Comparison of ENCODE assay signal across 12 cellular contexts in the genomic region with DNA sequence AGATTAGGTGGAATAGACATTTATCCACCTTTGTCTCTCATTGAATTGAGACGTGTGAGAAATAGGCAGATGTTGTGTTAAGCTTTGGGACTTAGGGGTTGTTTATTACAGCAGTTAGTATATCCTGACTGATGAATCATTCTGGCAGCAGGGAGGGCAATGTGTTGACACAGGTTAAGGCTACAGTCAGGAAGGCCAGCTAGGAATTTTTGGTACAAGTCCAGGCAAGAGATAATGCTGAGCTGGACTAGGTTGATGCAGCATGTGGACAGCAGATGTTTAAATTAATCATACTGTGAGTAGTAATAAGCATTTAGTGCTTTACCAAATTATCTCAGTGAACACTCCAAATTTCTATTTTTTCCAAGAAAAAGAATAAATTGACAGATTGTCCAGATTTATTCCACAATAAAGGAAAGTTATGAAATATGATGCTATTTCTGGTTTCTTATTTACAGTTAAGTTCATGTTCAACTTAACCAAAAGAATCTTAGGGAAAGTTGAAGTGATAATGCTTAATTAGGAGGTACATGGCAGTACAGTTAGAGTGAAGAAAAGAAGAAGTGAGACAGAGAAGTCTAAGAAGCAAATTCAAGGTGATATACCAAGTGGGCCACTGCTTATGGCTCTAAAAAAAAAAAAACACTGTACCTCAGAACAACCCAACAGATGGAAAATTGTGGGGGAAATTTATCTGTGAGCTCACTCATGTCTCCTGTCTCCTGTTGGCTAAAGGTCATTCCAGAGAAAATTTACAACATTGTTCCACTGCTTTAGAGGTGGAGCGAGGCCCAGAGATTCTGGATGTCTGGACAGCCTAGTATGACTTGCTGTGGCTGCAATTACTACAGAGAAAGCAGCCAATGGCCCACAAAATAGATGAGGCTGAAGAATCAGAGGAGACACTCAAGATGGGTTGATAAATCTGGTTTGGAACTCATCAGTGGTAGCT.
A peak's percentile ranks its signal among the peaks of the same experiment; 100 is the strongest.
DNase-seq lines count a peak whose midpoint lies in the region; ATAC-seq and TF ChIP-seq lines count a peak whose summit lies in the region.
"Had no signal": no experiment of that assay in that cellular context is flagged by ENCODE, and none has a peak within 500 bp of the region (broad histone marks: within the 10 kb centered on the region; RNA-seq: fewer than 3 reads in every experiment).

No MANE protein-coding gene starts in this region.

- peak overlapping the region; percentile 70 for H2AK5ac ChIP-seq in mesendoderm (ENCODE audit: low read length)

- no peak overlapping the region for H3K23ac ChIP-seq in mesendoderm (ENCODE audit: low read length)

- H3K36me3 ChIP-seq in mesendoderm (ENCODE audit: control insufficient read depth, insufficient read depth, low read length) (no peaks in the 10 kb centered on the region), GM23338 (ENCODE audit: insufficient read depth) (no peaks in the 10 kb centered on the region; the same call in 1 of the 2 replicates), suprapubic skin (no peaks in the 10 kb centered on the region)
- H3K36me3 ChIP-seq: neural progenitor cell had no signal

- H3K9me3 Mint-ChIP-seq in GM23338: peaks cover 47% of the 10 kb centered on the region

- peak overlapping the region; percentile 6 for H3K18ac ChIP-seq in mesendoderm (ENCODE audit: low read length)

- H3K27ac ChIP-seq in mesendoderm (ENCODE audit: low read depth, low read length) (peak overlapping the region; percentile 45), GM23338 (ENCODE audit: low read depth) (no peak overlapping the region), suprapubic skin (no peak overlapping the region)
- H3K27ac ChIP-seq: neural progenitor cell had no signal

- H3K9me2 ChIP-seq in GM23338 (ENCODE audit: insufficient read depth): no peaks in the 10 kb centered on the region

- no peak overlapping the region for H3K4ac ChIP-seq in mesendoderm (ENCODE audit: low read depth, low read length)

- no peak overlapping the region; the same call in 1 of the 2 replicates for H3K27ac Mint-ChIP-seq in GM23338
- H3K27ac Mint-ChIP-seq: CD8-positive, alpha-beta T cell; neural progenitor cell; type B pancreatic cell had no signal

- H3K4me3 Mint-ChIP-seq in GM23338: no peak overlapping the region
- H3K4me3 Mint-ChIP-seq: CD8-positive, alpha-beta T cell; neural progenitor cell; type B pancreatic cell had no signal

- no peak for ATAC-seq in GM23338
- ATAC-seq: CD8-positive, alpha-beta T cell had no signal

- WGBS in mesendoderm (ENCODE audit: extremely low coverage, insufficient coverage, low lambda C conversion rate): no CpG with 5 or more reads among the region's 2 CpGs
- WGBS in suprapubic skin: 34% methylated on average over 2 of the region's 2 CpGs

- no peak overlapping the region for H3K4me3 ChIP-seq in mesendoderm (ENCODE audit: low read length)
- no peak overlapping the region for H3K4me3 ChIP-seq in GM23338
- H3K4me3 ChIP-seq in suprapubic skin: no peak overlapping the region
- H3K4me3 ChIP-seq: neural progenitor cell had no signal

- no peak overlapping the region for H3K4me2 ChIP-seq in mesendoderm (ENCODE audit: low read length)
- no peak overlapping the region for H3K4me2 ChIP-seq in GM23338
- H3K4me2 ChIP-seq: neural progenitor cell had no signal

- TF ChIP-seq CTCF in GM23338 (conservative IDR thresholded peaks at IDR 0.05; ENCODE audit: low read depth in 2 of 2) (no peak), suprapubic skin (IDR thresholded peaks at IDR 0.05) (no peak)

- DNase-seq in DMS53 treated with DMSO at 0.1 percent for 48 hours (lab: John Stamatoyannopoulos, UW; ENCODE audit: unreplicated experiment) (peak; percentile 25), NCI-H226 (peak; percentile 95), dermis microvascular lymphatic vessel endothelial cell (ENCODE audit: low read depth in 2 of 2) (peak; percentile 78 to 95), mesendoderm (peak; percentile 14), cortex of kidney (lab: John Stamatoyannopoulos, UW) (no peak), HuH-7 (ENCODE audit: low spot score) (no peak), GM23338 (ENCODE audit: low spot score) (no peak), suprapubic skin (ENCODE audit: low spot score in 2 of 2) (no peak)
- DNase-seq: caudate nucleus; CD8-positive, alpha-beta T cell had no signal

- peaks cover 4% of the 10 kb centered on the region for H3K4me1 Mint-ChIP-seq in GM23338
- H3K4me1 Mint-ChIP-seq: neural progenitor cell had no signal

- H3K27me3 ChIP-seq in mesendoderm (ENCODE audit: insufficient read depth, low read length, poor library complexity) (no peaks in the 10 kb centered on the region), GM23338 (ENCODE audit: insufficient read depth) (no peaks in the 10 kb centered on the region), suprapubic skin (no peaks in the 10 kb centered on the region)
- H3K27me3 ChIP-seq: neural progenitor cell had no signal

- no peak overlapping the region for H4K5ac ChIP-seq in mesendoderm (ENCODE audit: low read length)

- H3K9ac ChIP-seq in mesendoderm (ENCODE audit: low read length): no peak overlapping the region
- H3K9ac ChIP-seq: neural progenitor cell had no signal

- H4K20me1 ChIP-seq in GM23338 (replicated peaks; ENCODE audit: insufficient read depth): no peaks in the 10 kb centered on the region

- peak overlapping the region; percentile 72 for H2BK5ac ChIP-seq in mesendoderm (ENCODE audit: low read length)

- H3K9me3 ChIP-seq in suprapubic skin: no peaks in the 10 kb centered on the region

- no peak overlapping the region for H4K8ac ChIP-seq in mesendoderm (ENCODE audit: low read depth, low read length)

- TF ChIP-seq EP300 in suprapubic skin (IDR thresholded peaks at IDR 0.05): no peak

- no peak overlapping the region for H2AFZ ChIP-seq in GM23338
- H2AFZ ChIP-seq: neural progenitor cell had no signal

- peaks cover 6% of the 10 kb centered on the region for H3K4me1 ChIP-seq in mesendoderm (ENCODE audit: control insufficient read depth, low read depth, low read length)
- H3K4me1 ChIP-seq in GM23338 (ENCODE audit: insufficient read depth): no peaks in the 10 kb centered on the region
- peaks cover 15% of the 10 kb centered on the region for H3K4me1 ChIP-seq in suprapubic skin
- H3K4me1 ChIP-seq: neural progenitor cell had no signal

- H3K79me2 ChIP-seq in mesendoderm (ENCODE audit: control insufficient read depth, insufficient read depth, low read length) (no peaks in the 10 kb centered on the region), GM23338 (replicated peaks; ENCODE audit: insufficient read depth) (no peaks in the 10 kb centered on the region)

- H3K79me1 ChIP-seq in mesendoderm (ENCODE audit: low read length): no peaks in the 10 kb centered on the region

- peaks cover 2% of the 10 kb centered on the region for H3K27me3 Mint-ChIP-seq in GM23338 (ENCODE audit: insufficient read depth, low read depth, poor library complexity)

- H3K36me3 Mint-ChIP-seq in GM23338 (ENCODE audit: low read depth): peaks cover 41% of the 10 kb centered on the region
- H3K36me3 Mint-ChIP-seq: type B pancreatic cell had no signal

- no peaks in the 10 kb centered on the region for H3F3A ChIP-seq in GM23338 (replicated peaks; ENCODE audit: low read depth)

- TF ChIP-seq POLR2A in suprapubic skin (IDR thresholded peaks at IDR 0.05): no peak

- H2BK120ac ChIP-seq in mesendoderm (ENCODE audit: low read depth, low read length): no peak overlapping the region

- no peak overlapping the region for H2BK15ac ChIP-seq in mesendoderm (replicated peaks; ENCODE audit: low read depth)

- H3K56ac ChIP-seq in mesendoderm (ENCODE audit: low read length): peak overlapping the region; percentile 65

TF ChIP-seq in GM23338, 12 proteins besides CTCF, POLR2A, EP300 and RAD21 (continues in another document):
- TF ChIP-seq, protein P1, sequence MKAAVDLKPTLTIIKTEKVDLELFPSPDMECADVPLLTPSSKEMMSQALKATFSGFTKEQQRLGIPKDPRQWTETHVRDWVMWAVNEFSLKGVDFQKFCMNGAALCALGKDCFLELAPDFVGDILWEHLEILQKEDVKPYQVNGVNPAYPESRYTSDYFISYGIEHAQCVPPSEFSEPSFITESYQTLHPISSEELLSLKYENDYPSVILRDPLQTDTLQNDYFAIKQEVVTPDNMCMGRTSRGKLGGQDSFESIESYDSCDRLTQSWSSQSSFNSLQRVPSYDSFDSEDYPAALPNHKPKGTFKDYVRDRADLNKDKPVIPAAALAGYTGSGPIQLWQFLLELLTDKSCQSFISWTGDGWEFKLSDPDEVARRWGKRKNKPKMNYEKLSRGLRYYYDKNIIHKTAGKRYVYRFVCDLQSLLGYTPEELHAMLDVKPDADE (IDR thresholded peaks at IDR 0.05): no peak
- TF ChIP-seq EZH2phosphoT487 (IDR thresholded peaks at IDR 0.05; ENCODE audit: unreplicated experiment): no peak
- no peak for TF ChIP-seq STAT1 (IDR thresholded peaks at IDR 0.05; ENCODE audit: unreplicated experiment)
- no peak for TF ChIP-seq ZNF331 (CRISPR knock-in tag; IDR thresholded peaks at IDR 0.05; ENCODE audit: low read depth)
- TF ChIP-seq POLR2AphosphoS5 (IDR thresholded peaks at IDR 0.05; ENCODE audit: low read depth): no peak
- no peak for TF ChIP-seq CREB1 (CRISPR knock-in tag; IDR thresholded peaks at IDR 0.05; ENCODE audit: low read depth)

Comparison
In these comparisons a context has a peak if more than half of its experiments do, and no peak if none do; other contexts are left out.
1. DNase-seq: peak in DMS53 treated with DMSO at 0.1 percent for 48 hours (single experiment), NCI-H226 (single experiment), dermis microvascular lymphatic vessel endothelial cell (2 of 2) and mesendoderm (single experiment); none in cortex of kidney (single experiment), HuH-7 (single experiment), GM23338 (single experiment) and suprapubic skin (0 of 2).